ENCODE assay signal across 1 cellular context in the genomic region with DNA sequence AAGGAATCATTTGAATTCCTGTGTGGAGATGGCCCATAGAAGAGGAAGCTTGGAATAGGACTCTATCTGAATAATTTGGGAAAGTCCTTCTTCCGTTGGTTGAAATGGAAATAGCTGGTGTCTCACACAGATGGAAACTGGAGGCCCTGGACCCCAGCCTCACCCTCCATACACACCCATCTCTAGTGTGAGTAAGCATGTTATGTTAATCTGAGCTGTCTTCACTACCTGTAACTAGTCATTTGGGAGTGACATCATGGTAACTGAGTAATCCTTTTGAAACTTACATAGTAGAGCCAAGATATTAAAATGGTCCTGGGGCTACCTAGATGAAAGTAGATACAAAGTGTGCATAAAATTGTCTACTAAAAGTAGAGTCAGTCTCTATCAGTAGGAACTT.
TF ChIP-seq lines count a peak whose summit lies in the region.

No MANE protein-coding gene starts in this region.

TF ChIP-seq in IMR-90, 13 proteins besides CTCF, POLR2A, EP300 and RAD21 (continued from another document):
- TF ChIP-seq MAFK (IDR thresholded peaks at IDR 0.05; ENCODE audit: low read depth, low read length) (no peak), NFE2L2 (IDR thresholded peaks at IDR 0.05; ENCODE audit: low read depth, low read length) (no peak)
